In genomic region chr4:177190995-177191568, GRCh38 we compare ENCODE assay signal across 1 cellular context.
TF ChIP-seq lines count a peak whose summit lies in the region.

No MANE protein-coding gene starts in this region.

TF ChIP-seq in GM23338, 12 proteins besides CTCF, POLR2A, EP300 and RAD21 (continued from another document):
- no peak for TF ChIP-seq ZNF462 (CRISPR knock-in tag; IDR thresholded peaks at IDR 0.05)
- TF ChIP-seq POLR2AphosphoS5 (IDR thresholded peaks at IDR 0.05; ENCODE audit: low read depth): no peak
- no peak for TF ChIP-seq REST (IDR thresholded peaks at IDR 0.05; ENCODE audit: unreplicated experiment)
- TF ChIP-seq NANOG (IDR thresholded peaks at IDR 0.05; ENCODE audit: borderline replicate concordance): no peak
TF ChIP-seq in GM23338: peak in this region for 0.
